In the genomic region with DNA sequence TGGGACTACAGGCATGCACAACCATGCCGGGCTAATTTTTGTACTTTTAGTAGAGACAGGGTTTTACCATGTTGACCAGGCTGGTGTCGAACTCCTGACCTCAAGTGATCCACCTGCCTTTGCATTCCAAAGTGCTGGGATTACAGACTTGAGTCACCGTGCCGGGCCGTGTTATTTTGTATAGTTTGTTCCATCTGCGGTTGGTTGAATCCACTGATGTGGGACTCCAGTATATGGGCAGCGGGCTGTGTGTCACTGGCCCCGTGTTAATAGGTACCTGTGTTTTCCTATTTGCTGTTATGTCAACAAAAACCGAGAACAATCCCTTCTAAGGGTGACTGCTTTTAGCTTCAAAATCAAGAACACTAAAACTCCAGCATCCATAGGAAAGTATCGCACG, we compare ENCODE assay signal across 1 cellular context.
TF ChIP-seq lines count a peak whose summit lies in the region.

No MANE protein-coding gene starts in this region.

TF ChIP-seq in H1, 55 proteins besides CTCF, POLR2A, EP300 and RAD21:
- TF ChIP-seq NANOG (IDR thresholded peaks at IDR 0.05; ENCODE audit: insufficient read depth, low read depth, low read length, poor library complexity, severe bottlenecking): no peak
- TF ChIP-seq TEAD4 (IDR thresholded peaks at IDR 0.05; ENCODE audit: low read depth, low read length): no peak
- no peak for TF ChIP-seq TCF12 (IDR thresholded peaks at IDR 0.05; ENCODE audit: low read depth, low read length)
- TF ChIP-seq HDAC2 (IDR thresholded peaks at IDR 0.05; ENCODE audit: borderline replicate concordance in 1 of 2, low read depth in 2 of 2, low read length in 2 of 2): no peak
- TF ChIP-seq RFX5 (IDR thresholded peaks at IDR 0.05; ENCODE audit: borderline replicate concordance, low read depth, low read length): no peak
- no peak for TF ChIP-seq CTBP2 (IDR thresholded peaks at IDR 0.05; ENCODE audit: borderline replicate concordance, insufficient read depth, insufficient read length, low read length)
- TF ChIP-seq, protein P1, sequence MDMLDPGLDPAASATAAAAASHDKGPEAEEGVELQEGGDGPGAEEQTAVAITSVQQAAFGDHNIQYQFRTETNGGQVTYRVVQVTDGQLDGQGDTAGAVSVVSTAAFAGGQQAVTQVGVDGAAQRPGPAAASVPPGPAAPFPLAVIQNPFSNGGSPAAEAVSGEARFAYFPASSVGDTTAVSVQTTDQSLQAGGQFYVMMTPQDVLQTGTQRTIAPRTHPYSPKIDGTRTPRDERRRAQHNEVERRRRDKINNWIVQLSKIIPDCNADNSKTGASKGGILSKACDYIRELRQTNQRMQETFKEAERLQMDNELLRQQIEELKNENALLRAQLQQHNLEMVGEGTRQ (IDR thresholded peaks at IDR 0.05; ENCODE audit: low read length): no peak
- no peak for TF ChIP-seq RXRA (IDR thresholded peaks at IDR 0.05; ENCODE audit: insufficient read depth, low read depth, low read length)
- no peak for TF ChIP-seq CBX8 (IDR thresholded peaks at IDR 0.05; ENCODE audit: borderline replicate concordance, low read depth, low read length)
- TF ChIP-seq SP4 (IDR thresholded peaks at IDR 0.05; ENCODE audit: low read length): no peak
- TF ChIP-seq, protein P2, sequence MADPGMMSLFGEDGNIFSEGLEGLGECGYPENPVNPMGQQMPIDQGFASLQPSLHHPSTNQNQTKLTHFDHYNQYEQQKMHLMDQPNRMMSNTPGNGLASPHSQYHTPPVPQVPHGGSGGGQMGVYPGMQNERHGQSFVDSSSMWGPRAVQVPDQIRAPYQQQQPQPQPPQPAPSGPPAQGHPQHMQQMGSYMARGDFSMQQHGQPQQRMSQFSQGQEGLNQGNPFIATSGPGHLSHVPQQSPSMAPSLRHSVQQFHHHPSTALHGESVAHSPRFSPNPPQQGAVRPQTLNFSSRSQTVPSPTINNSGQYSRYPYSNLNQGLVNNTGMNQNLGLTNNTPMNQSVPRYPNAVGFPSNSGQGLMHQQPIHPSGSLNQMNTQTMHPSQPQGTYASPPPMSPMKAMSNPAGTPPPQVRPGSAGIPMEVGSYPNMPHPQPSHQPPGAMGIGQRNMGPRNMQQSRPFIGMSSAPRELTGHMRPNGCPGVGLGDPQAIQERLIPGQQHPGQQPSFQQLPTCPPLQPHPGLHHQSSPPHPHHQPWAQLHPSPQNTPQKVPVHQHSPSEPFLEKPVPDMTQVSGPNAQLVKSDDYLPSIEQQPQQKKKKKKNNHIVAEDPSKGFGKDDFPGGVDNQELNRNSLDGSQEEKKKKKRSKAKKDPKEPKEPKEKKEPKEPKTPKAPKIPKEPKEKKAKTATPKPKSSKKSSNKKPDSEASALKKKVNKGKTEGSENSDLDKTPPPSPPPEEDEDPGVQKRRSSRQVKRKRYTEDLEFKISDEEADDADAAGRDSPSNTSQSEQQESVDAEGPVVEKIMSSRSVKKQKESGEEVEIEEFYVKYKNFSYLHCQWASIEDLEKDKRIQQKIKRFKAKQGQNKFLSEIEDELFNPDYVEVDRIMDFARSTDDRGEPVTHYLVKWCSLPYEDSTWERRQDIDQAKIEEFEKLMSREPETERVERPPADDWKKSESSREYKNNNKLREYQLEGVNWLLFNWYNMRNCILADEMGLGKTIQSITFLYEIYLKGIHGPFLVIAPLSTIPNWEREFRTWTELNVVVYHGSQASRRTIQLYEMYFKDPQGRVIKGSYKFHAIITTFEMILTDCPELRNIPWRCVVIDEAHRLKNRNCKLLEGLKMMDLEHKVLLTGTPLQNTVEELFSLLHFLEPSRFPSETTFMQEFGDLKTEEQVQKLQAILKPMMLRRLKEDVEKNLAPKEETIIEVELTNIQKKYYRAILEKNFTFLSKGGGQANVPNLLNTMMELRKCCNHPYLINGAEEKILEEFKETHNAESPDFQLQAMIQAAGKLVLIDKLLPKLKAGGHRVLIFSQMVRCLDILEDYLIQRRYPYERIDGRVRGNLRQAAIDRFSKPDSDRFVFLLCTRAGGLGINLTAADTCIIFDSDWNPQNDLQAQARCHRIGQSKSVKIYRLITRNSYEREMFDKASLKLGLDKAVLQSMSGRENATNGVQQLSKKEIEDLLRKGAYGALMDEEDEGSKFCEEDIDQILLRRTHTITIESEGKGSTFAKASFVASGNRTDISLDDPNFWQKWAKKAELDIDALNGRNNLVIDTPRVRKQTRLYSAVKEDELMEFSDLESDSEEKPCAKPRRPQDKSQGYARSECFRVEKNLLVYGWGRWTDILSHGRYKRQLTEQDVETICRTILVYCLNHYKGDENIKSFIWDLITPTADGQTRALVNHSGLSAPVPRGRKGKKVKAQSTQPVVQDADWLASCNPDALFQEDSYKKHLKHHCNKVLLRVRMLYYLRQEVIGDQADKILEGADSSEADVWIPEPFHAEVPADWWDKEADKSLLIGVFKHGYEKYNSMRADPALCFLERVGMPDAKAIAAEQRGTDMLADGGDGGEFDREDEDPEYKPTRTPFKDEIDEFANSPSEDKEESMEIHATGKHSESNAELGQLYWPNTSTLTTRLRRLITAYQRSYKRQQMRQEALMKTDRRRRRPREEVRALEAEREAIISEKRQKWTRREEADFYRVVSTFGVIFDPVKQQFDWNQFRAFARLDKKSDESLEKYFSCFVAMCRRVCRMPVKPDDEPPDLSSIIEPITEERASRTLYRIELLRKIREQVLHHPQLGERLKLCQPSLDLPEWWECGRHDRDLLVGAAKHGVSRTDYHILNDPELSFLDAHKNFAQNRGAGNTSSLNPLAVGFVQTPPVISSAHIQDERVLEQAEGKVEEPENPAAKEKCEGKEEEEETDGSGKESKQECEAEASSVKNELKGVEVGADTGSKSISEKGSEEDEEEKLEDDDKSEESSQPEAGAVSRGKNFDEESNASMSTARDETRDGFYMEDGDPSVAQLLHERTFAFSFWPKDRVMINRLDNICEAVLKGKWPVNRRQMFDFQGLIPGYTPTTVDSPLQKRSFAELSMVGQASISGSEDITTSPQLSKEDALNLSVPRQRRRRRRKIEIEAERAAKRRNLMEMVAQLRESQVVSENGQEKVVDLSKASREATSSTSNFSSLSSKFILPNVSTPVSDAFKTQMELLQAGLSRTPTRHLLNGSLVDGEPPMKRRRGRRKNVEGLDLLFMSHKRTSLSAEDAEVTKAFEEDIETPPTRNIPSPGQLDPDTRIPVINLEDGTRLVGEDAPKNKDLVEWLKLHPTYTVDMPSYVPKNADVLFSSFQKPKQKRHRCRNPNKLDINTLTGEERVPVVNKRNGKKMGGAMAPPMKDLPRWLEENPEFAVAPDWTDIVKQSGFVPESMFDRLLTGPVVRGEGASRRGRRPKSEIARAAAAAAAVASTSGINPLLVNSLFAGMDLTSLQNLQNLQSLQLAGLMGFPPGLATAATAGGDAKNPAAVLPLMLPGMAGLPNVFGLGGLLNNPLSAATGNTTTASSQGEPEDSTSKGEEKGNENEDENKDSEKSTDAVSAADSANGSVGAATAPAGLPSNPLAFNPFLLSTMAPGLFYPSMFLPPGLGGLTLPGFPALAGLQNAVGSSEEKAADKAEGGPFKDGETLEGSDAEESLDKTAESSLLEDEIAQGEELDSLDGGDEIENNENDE (IDR thresholded peaks at IDR 0.05; ENCODE audit: insufficient replicate concordance, low read length): no peak
- TF ChIP-seq EZH2 (IDR thresholded peaks at IDR 0.05; ENCODE audit: low read depth, low read length, severe bottlenecking): no peak
- TF ChIP-seq SIN3A (conservative IDR thresholded peaks at IDR 0.05 in 1 of 2, IDR thresholded peaks at IDR 0.05 in 1 of 2; ENCODE audit: low read depth in 1 of 2, low read length in 2 of 2): no peak
- no peak for TF ChIP-seq TBP (IDR thresholded peaks at IDR 0.05; ENCODE audit: low read depth, low read length)
- no peak for TF ChIP-seq SP1 (IDR thresholded peaks at IDR 0.05; ENCODE audit: low read depth, low read length)
- TF ChIP-seq, protein P3, sequence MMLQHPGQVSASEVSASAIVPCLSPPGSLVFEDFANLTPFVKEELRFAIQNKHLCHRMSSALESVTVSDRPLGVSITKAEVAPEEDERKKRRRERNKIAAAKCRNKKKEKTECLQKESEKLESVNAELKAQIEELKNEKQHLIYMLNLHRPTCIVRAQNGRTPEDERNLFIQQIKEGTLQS (IDR thresholded peaks at IDR 0.05; ENCODE audit: insufficient read depth, low read depth, low read length): no peak
